8 cellular contexts compared by ENCODE assay signal in the genomic region with DNA sequence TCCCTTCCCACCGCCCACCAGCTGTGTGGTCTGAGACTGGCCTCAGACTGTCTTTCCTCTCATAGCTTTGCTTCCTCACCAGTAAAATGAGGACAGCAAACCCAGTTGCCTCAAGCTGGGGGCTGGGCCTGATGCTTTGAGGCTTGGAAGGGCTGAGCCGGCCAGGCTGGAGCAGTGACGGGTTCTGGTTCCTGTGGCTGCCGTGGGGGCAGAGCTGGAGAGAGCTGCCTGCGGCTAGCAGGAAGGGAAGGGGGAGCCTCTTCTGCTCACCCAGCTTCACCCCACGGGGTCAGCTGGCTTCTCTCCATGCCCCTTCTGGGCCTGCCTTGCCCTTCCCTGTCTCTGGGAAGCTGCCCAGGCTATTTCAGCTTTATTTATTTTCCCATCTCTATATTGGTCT. TPM values are rescaled to one million over a fixed set of nuclear protein-coding genes. Genes with fewer than 3 reads are reported as not detected.
DNase-seq lines count a peak whose midpoint lies in the region; ATAC-seq, FAIRE-seq and TF ChIP-seq lines count a peak whose summit lies in the region.

No MANE protein-coding gene starts in this region.

- H3K27me3 ChIP-seq in HUES6 (ENCODE audit: control insufficient read depth, insufficient read depth, low read length): no peaks in the 10 kb centered on the region
- no peaks in the 10 kb centered on the region for H3K27me3 ChIP-seq in skeletal muscle satellite cell (ENCODE audit: control insufficient read depth, insufficient read depth, low read length)
- no peaks in the 10 kb centered on the region for H3K27me3 ChIP-seq in BE2C

- H3K4me1 Mint-ChIP-seq in activated CD4-positive, alpha-beta memory T cell treated with anti-CD3 and anti-CD28 coated beads, Interleukin-2, amount 10 ng/mL, durations not matched to agents 7 days and 5 days: peaks cover 86% of the 10 kb centered on the region

- H3K36me3 Mint-ChIP-seq in activated CD4-positive, alpha-beta memory T cell treated with anti-CD3 and anti-CD28 coated beads, Interleukin-2, amount 10 ng/mL, durations not matched to agents 7 days and 5 days (ENCODE audit: low read depth): peaks cover 72% of the 10 kb centered on the region

- TF ChIP-seq CTCF in BE2C (IDR thresholded peaks at IDR 0.05; ENCODE audit: low read depth, low read length): no peak

- peaks cover 29% of the 10 kb centered on the region; the same call in 1 of the 2 replicates for H3K4me1 ChIP-seq in HUES6 (ENCODE audit: control insufficient read depth, insufficient read depth, low read length)
- peaks cover 68% of the 10 kb centered on the region for H3K4me1 ChIP-seq in skeletal muscle satellite cell (ENCODE audit: control insufficient read depth, insufficient read depth, low read length)
- peaks cover 14% of the 10 kb centered on the region for H3K4me1 ChIP-seq in BE2C

- FAIRE-seq in RCC 7860 (lab: Jason Lieb, UNC): no peak

- ATAC-seq in HG02970 (IDR thresholded peaks at IDR 0.05; ENCODE audit: low FRiP score, unreplicated experiment): no peak

- intact Hi-C loops in head of caudate nucleus (cut with DNase I): no loop called here

- H3K4me3 ChIP-seq in HUES6 (ENCODE audit: low read depth, low read length): no peak overlapping the region
- H3K4me3 ChIP-seq in skeletal muscle satellite cell (ENCODE audit: low read length): no peak overlapping the region
- H3K4me3 ChIP-seq in BE2C (ENCODE audit: low read depth, low read length): no peak overlapping the region

- peak; percentile 63 for DNase-seq in activated CD4-positive, alpha-beta memory T cell treated with anti-CD3 and anti-CD28 coated beads, Interleukin-2, amount 10 ng/mL, durations not matched to agents 7 days and 5 days
- DNase-seq in head of caudate nucleus: peak in 22 of 42 donors; percentile 22 to 63 (median 48)
- DNase-seq in BE2C: no peak
- no peak for DNase-seq in RCC 7860 (ENCODE audit: low spot score)
- DNase-seq in NCI-H187 treated with DMSO at 0.1 percent for 48 hours (lab: John Stamatoyannopoulos, UW): no peak

- H3K27ac ChIP-seq in HUES6 (ENCODE audit: low read depth, low read length): peak overlapping the region; percentile 56; the same call in 1 of the 2 replicates

- H3K27me3 Mint-ChIP-seq in activated CD4-positive, alpha-beta memory T cell treated with anti-CD3 and anti-CD28 coated beads, Interleukin-2, amount 10 ng/mL, durations not matched to agents 7 days and 5 days: no peaks in the 10 kb centered on the region

- peak overlapping the region; percentile 34 for H3K4me2 ChIP-seq in skeletal muscle satellite cell (ENCODE audit: low read length)

- CTCF ChIA-PET in activated CD4-positive, alpha-beta memory T cell treated with anti-CD3 and anti-CD28 coated beads, Interleukin-2, amount 10 ng/mL, durations not matched to agents 7 days and 5 days (lab: Charles Lee): interaction anchor here (0.5 to 2.3 kb wide), 6 partner anchors 10 to 271 kb away, joined by 3 to 7 read pairs (median 4); partner anchors contain the start of gene LASP1

- peaks cover 77% of the 10 kb centered on the region for H3K36me3 ChIP-seq in HUES6 (ENCODE audit: control insufficient read depth, insufficient read depth, low read length)
- peaks cover 84% of the 10 kb centered on the region for H3K36me3 ChIP-seq in skeletal muscle satellite cell (ENCODE audit: insufficient read depth, low read length)
- no peaks in the 10 kb centered on the region; the same call in 1 of the 2 replicates for H3K36me3 ChIP-seq in BE2C

- H3K4me3 Mint-ChIP-seq in activated CD4-positive, alpha-beta memory T cell treated with anti-CD3 and anti-CD28 coated beads, Interleukin-2, amount 10 ng/mL, durations not matched to agents 7 days and 5 days: no peak overlapping the region

- no peaks in the 10 kb centered on the region for H3K9me3 ChIP-seq in HUES6 (ENCODE audit: control insufficient read depth, insufficient read depth, low read depth, low read length)
- no peaks in the 10 kb centered on the region for H3K9me3 ChIP-seq in skeletal muscle satellite cell (replicated peaks; ENCODE audit: low read length)
- H3K9me3 ChIP-seq in BE2C: no peaks in the 10 kb centered on the region

- H3K27ac Mint-ChIP-seq in activated CD4-positive, alpha-beta memory T cell treated with anti-CD3 and anti-CD28 coated beads, Interleukin-2, amount 10 ng/mL, durations not matched to agents 7 days and 5 days: peak overlapping the region; percentile 71

- H3K9me3 Mint-ChIP-seq in activated CD4-positive, alpha-beta memory T cell treated with anti-CD3 and anti-CD28 coated beads, Interleukin-2, amount 10 ng/mL, durations not matched to agents 7 days and 5 days: no peaks in the 10 kb centered on the region

- POLR2A ChIA-PET in activated CD4-positive, alpha-beta memory T cell treated with anti-CD3 and anti-CD28 coated beads, Interleukin-2, amount 10 ng/mL, durations not matched to agents 7 days and 5 days (lab: Charles Lee): interaction anchor here (1.4 to 3.5 kb wide), 5 partner anchors 8 to 40 kb away, joined by 4 to 24 read pairs (median 7); partner anchors contain the start of genes LASP1 and RPL23

- no peak overlapping the region for H3K9ac ChIP-seq in HUES6 (ENCODE audit: low read length)
- H3K9ac ChIP-seq in skeletal muscle satellite cell (ENCODE audit: low read depth, low read length): peak overlapping the region; percentile 27

RNA-seq across cellular contexts. Expression of gene LASP1, which starts 23.8 kb away (rescaled TPM):
- 100 to 1,000 TPM; 193 to 196 TPM for total RNA-seq in activated CD4-positive, alpha-beta memory T cell treated with anti-CD3 and anti-CD28 coated beads, Interleukin-2, amount 10 ng/mL, durations not matched to agents 7 days and 5 days
- total RNA-seq in skeletal muscle satellite cell (2012; rRNA removed): 172 and 203 TPM in 2 replicates
- polyA plus RNA-seq in BE2C (2012; ENCODE audit: insufficient read depth, insufficient read length, low read depth): 76.5 TPM

RNA-seq across cellular contexts. Expression of gene RPL23, which starts 40.1 kb away (rescaled TPM):
- 100 to 1,000 TPM; 933 to 960 TPM for total RNA-seq in activated CD4-positive, alpha-beta memory T cell treated with anti-CD3 and anti-CD28 coated beads, Interleukin-2, amount 10 ng/mL, durations not matched to agents 7 days and 5 days
- 1,089 and 1,655 TPM in 2 replicates for total RNA-seq in skeletal muscle satellite cell (2012; rRNA removed)
- 917 TPM for polyA plus RNA-seq in BE2C (2012; ENCODE audit: insufficient read depth, insufficient read length, low read depth)

Comparison
In these comparisons a context has a peak if more than half of its experiments do, and no peak if none do; other contexts are left out.
1. DNase-seq: peak in activated CD4-positive, alpha-beta memory T cell treated with anti-CD3 and anti-CD28 coated beads, Interleukin-2, amount 10 ng/mL, durations not matched to agents 7 days and 5 days (single experiment) and head of caudate nucleus (22 of 42); none in BE2C (single experiment), RCC 7860 (single experiment) and NCI-H187 treated with DMSO at 0.1 percent for 48 hours (single experiment).